In genomic region chr4:141635726-141636076, GRCh38 we compare ENCODE assay signal across 8 cellular contexts. TPM values are rescaled to one million over a fixed set of nuclear protein-coding genes. Genes with fewer than 3 reads are reported as not detected.
DNase-seq lines count a peak whose midpoint lies in the region; ATAC-seq and TF ChIP-seq lines count a peak whose summit lies in the region.

No MANE protein-coding gene starts in this region.

- peaks cover 16% of the 10 kb centered on the region for H3K36me3 Mint-ChIP-seq in Calu3 (ENCODE audit: insufficient read depth, unreplicated experiment)

- peak overlapping the region; percentile 98 for H3K4me3 Mint-ChIP-seq in Calu3 (ENCODE audit: low read depth, unreplicated experiment)

- no peaks in the 10 kb centered on the region for H3K9me3 ChIP-seq in endocrine pancreas (ENCODE audit: control insufficient read depth, low read length)

- TF ChIP-seq CTCF in Calu3 (IDR thresholded peaks at IDR 0.05; ENCODE audit: unreplicated experiment) = no peak

- H3K4me1 Mint-ChIP-seq in Calu3 (ENCODE audit: low read depth, unreplicated experiment) = peaks cover 9% of the 10 kb centered on the region

- H3K9me3 Mint-ChIP-seq in Calu3 (ENCODE audit: low read depth, unreplicated experiment) = no peaks in the 10 kb centered on the region

- H3K4me1 ChIP-seq in endocrine pancreas (ENCODE audit: control insufficient read depth, insufficient read depth, low read length) = peaks cover 4% of the 10 kb centered on the region

- H3K27me3 ChIP-seq in endocrine pancreas (ENCODE audit: control insufficient read depth, insufficient read depth, low read length) = no peaks in the 10 kb centered on the region

- no peak overlapping the region for H3K9ac ChIP-seq in endocrine pancreas (ENCODE audit: control insufficient read depth, insufficient read depth, low read length)

- no peak overlapping the region for H3K27ac Mint-ChIP-seq in Calu3 (ENCODE audit: unreplicated experiment)

- no peaks in the 10 kb centered on the region for H3K27me3 Mint-ChIP-seq in Calu3 (ENCODE audit: unreplicated experiment)

- peak overlapping the region; percentile 64 for H3K4me3 ChIP-seq in endocrine pancreas (ENCODE audit: control insufficient read depth, insufficient read depth, low read length)
- peak overlapping the region; percentile 70 for H3K4me3 ChIP-seq in skeletal muscle cell (ENCODE audit: low read depth, low read length)

- CTCF ChIA-PET in Calu3 (lab: Charles Lee) = interaction anchor here (0.8 kb wide), 1 partner anchor 76 kb away, joined by 3 read pairs; no protein-coding TSS in a partner anchor

- no peaks in the 10 kb centered on the region for H3K36me3 ChIP-seq in endocrine pancreas (ENCODE audit: control insufficient read depth, insufficient read depth, low read length)

- peak; percentile 34 for ATAC-seq in GM21360 (IDR thresholded peaks at IDR 0.05; ENCODE audit: unreplicated experiment)
- peak; percentile 33 for ATAC-seq in HG03558 (IDR thresholded peaks at IDR 0.05; ENCODE audit: extremely low read depth, unreplicated experiment)

- no peak for DNase-seq in Calu3
- DNase-seq in skeletal muscle cell (ENCODE audit: low read depth) = no peak
- no peak for DNase-seq in hippocampal formation (lab: John Stamatoyannopoulos, UW)
- DNase-seq in NCI-H748 (lab: John Stamatoyannopoulos, UW; ENCODE audit: unreplicated experiment) = no peak
- DNase-seq in GM19240 (ENCODE audit: insufficient read length, low spot score) = no peak

- BruUV-seq in Calu3 (replicated peaks; lab: Mats Ljungman, UMichigan) = no TSS peak

- intact Hi-C loops in Calu3 (cut with micrococcal nuclease; ENCODE audit: unreplicated experiment) = no loop called here

RNA-seq across cellular contexts. Expression of gene IL15, which starts 0.7 kb away (rescaled TPM):
- total RNA-seq in Calu3 (2022) = 4.4 and 4.6 TPM in 2 replicates
